ENCODE assay signal across 11 cellular contexts in genomic region chr2:152407806-152408205, GRCh38.
DNase-seq lines count a peak whose midpoint lies in the region; ATAC-seq lines count a peak whose summit lies in the region.
"Had no signal": no experiment of that assay in that cellular context is flagged by ENCODE, and none has a peak within 500 bp of the region (broad histone marks: within the 10 kb centered on the region; RNA-seq: fewer than 3 reads in every experiment).

No MANE protein-coding gene starts in this region.

- peak overlapping the region; percentile 75 for H3K4me3 ChIP-seq in adipocyte (ENCODE audit: low read length)
- H3K4me3 ChIP-seq: HAP-1 had no signal

- no peaks in the 10 kb centered on the region for H3K27me3 Mint-ChIP-seq in activated CD4-positive, alpha-beta T cell treated with anti-CD3 and anti-CD28 coated beads, Interleukin-2, amount 10 ng/mL, durations not matched to agents 24 days and 14 days

- DNase-seq in activated CD4-positive, alpha-beta T cell treated with anti-CD3 and anti-CD28 coated beads, Interleukin-2, amount 10 ng/mL, durations not matched to agents 24 days and 14 days, result no peak
- no peak for DNase-seq in activated CD4-positive, alpha-beta T cell treated with anti-CD3 and anti-CD28 coated beads, Interleukin-2, amount 50 U/mL, for 48 hours
- no peak for DNase-seq in adipocyte (ENCODE audit: low read depth)
- DNase-seq: activated CD8-positive, alpha-beta memory T cell treated with anti-CD3 and anti-CD28 coated beads, Interleukin-2, amount 50 U/mL, for 4 hours; stimulated activated CD4-positive, alpha-beta T cell treated with anti-CD3 and anti-CD28 coated beads, Interleukin-12 subunit alpha, Interleukin-12 subunit beta, amount 100 ng/mL, for 4 hours had no signal

- H3K9me3 Mint-ChIP-seq in activated CD4-positive, alpha-beta T cell treated with anti-CD3 and anti-CD28 coated beads, Interleukin-2, amount 10 ng/mL, durations not matched to agents 24 days and 14 days, result no peaks in the 10 kb centered on the region

- peaks cover 49% of the 10 kb centered on the region for H3K4me1 Mint-ChIP-seq in activated CD4-positive, alpha-beta T cell treated with anti-CD3 and anti-CD28 coated beads, Interleukin-2, amount 10 ng/mL, durations not matched to agents 24 days and 14 days

- H3K9ac ChIP-seq in adipocyte (ENCODE audit: low read length), result peak overlapping the region; percentile 52

- intact Hi-C loops in activated CD4-positive, alpha-beta T cell treated with anti-CD3 and anti-CD28 coated beads, Interleukin-2, amount 10 ng/mL, durations not matched to agents 24 days and 14 days (cut with micrococcal nuclease), result loop anchor here (10.0 kb wide), 2 partner anchors 307 to 583 kb away; partner anchors contain the start of genes ARL5A, ARL6IP6 and PRPF40A

- peaks cover 33% of the 10 kb centered on the region for H3K4me1 ChIP-seq in adipocyte (ENCODE audit: control insufficient read depth, insufficient read depth, low read length)

- H3K27ac Mint-ChIP-seq in activated CD4-positive, alpha-beta T cell treated with anti-CD3 and anti-CD28 coated beads, Interleukin-2, amount 10 ng/mL, durations not matched to agents 24 days and 14 days, result peak overlapping the region; percentile 91

- no peaks in the 10 kb centered on the region for H3K36me3 ChIP-seq in adipocyte (ENCODE audit: control insufficient read depth, insufficient read depth, low read length, severe bottlenecking)
- H3K36me3 ChIP-seq: HAP-1 had no signal

- ATAC-seq in GM21825 (IDR thresholded peaks at IDR 0.05; ENCODE audit: unreplicated experiment), result no peak
- ATAC-seq in GM21723 (IDR thresholded peaks at IDR 0.05; ENCODE audit: unreplicated experiment), result no peak
- no peak for ATAC-seq in GM18858 (IDR thresholded peaks at IDR 0.05; ENCODE audit: unreplicated experiment)

- H3K27ac ChIP-seq in layer of hippocampus (ENCODE audit: low read depth, low read length) (peak overlapping the region; percentile 60), temporal lobe (ENCODE audit: low read depth, low read length) (peak overlapping the region; percentile 31)

- no peaks in the 10 kb centered on the region for H3K9me3 ChIP-seq in adipocyte (ENCODE audit: control insufficient read depth, low read length)
- H3K9me3 ChIP-seq: HAP-1 had no signal

- peaks cover 1% of the 10 kb centered on the region for H3K36me3 Mint-ChIP-seq in activated CD4-positive, alpha-beta T cell treated with anti-CD3 and anti-CD28 coated beads, Interleukin-2, amount 10 ng/mL, durations not matched to agents 24 days and 14 days (ENCODE audit: low read depth)

- H3K27me3 ChIP-seq in adipocyte (replicated peaks; ENCODE audit: control insufficient read depth, insufficient read depth, low read length) (no peaks in the 10 kb centered on the region), layer of hippocampus (ENCODE audit: control insufficient read depth, insufficient read depth, low read length) (no peaks in the 10 kb centered on the region)

- H3K4me3 Mint-ChIP-seq in activated CD4-positive, alpha-beta T cell treated with anti-CD3 and anti-CD28 coated beads, Interleukin-2, amount 10 ng/mL, durations not matched to agents 24 days and 14 days, result peak overlapping the region; percentile 78
